ENCODE assay signal across 8 cellular contexts in genomic region chr2:189661148-189661956, GRCh38. TPM values are rescaled to one million over a fixed set of nuclear protein-coding genes. Genes with fewer than 3 reads are reported as not detected.
DNase-seq lines count a peak whose midpoint lies in the region; ATAC-seq and TF ChIP-seq lines count a peak whose summit lies in the region.

TSS of gene ASNSD1 (plus strand) at chr2:189661459. CDS start at chr2:189666133, 4,674 bp downstream.

- H3K9me3 Mint-ChIP-seq in activated CD4-positive, alpha-beta T cell treated with anti-CD3 and anti-CD28 coated beads, Interleukin-2, amount 10 ng/mL, durations not matched to agents 24 days and 14 days = no peaks in the 10 kb centered on the region

- no peak within 1 kb of the TSS for H3K4me3 Mint-ChIP-seq in activated CD4-positive, alpha-beta T cell treated with anti-CD3 and anti-CD28 coated beads, Interleukin-2, amount 10 ng/mL, durations not matched to agents 24 days and 14 days

- peak; percentile 99 for DNase-seq in NCI-H526 (lab: John Stamatoyannopoulos, UW)
- peak; percentile 100 for DNase-seq in activated CD4-positive, alpha-beta T cell treated with anti-CD3 and anti-CD28 coated beads, Interleukin-2, amount 10 ng/mL, durations not matched to agents 24 days and 14 days
- DNase-seq in cortex of kidney (lab: John Stamatoyannopoulos, UW) = peak; percentile 54
- peak; percentile 100 for DNase-seq in left kidney (ENCODE audit: low read depth, low spot score)
- DNase-seq in stimulated activated CD4-positive, alpha-beta T cell treated with anti-CD3 and anti-CD28 coated beads, Interleukin-2, amount 100 ng/mL, for 24 hours = peak; percentile 98

- H3K36me3 Mint-ChIP-seq in activated CD4-positive, alpha-beta T cell treated with anti-CD3 and anti-CD28 coated beads, Interleukin-2, amount 10 ng/mL, durations not matched to agents 24 days and 14 days (ENCODE audit: low read depth) = peaks cover 21% of the 10 kb centered on the region

- no peaks in the 10 kb centered on the region for H3K27me3 Mint-ChIP-seq in activated CD4-positive, alpha-beta T cell treated with anti-CD3 and anti-CD28 coated beads, Interleukin-2, amount 10 ng/mL, durations not matched to agents 24 days and 14 days

- TF ChIP-seq CTCF in C4-2B (conservative IDR thresholded peaks at IDR 0.05) = peak; percentile 97

- intact Hi-C loops in activated CD4-positive, alpha-beta T cell treated with anti-CD3 and anti-CD28 coated beads, Interleukin-2, amount 10 ng/mL, durations not matched to agents 24 days and 14 days (cut with micrococcal nuclease) = loop anchor here (1.0 to 5.0 kb wide), 9 partner anchors 13 to 1361 kb away; partner anchors contain the start of genes ANKAR, HIBCH, ORMDL1 and OSGEPL1

- no peak within 1 kb of the TSS for H3K27ac Mint-ChIP-seq in activated CD4-positive, alpha-beta T cell treated with anti-CD3 and anti-CD28 coated beads, Interleukin-2, amount 10 ng/mL, durations not matched to agents 24 days and 14 days

- peak within 1 kb of the TSS; percentile 84 for H3K27ac ChIP-seq in C4-2B

- peaks cover 42% of the 10 kb centered on the region for H3K4me1 Mint-ChIP-seq in activated CD4-positive, alpha-beta T cell treated with anti-CD3 and anti-CD28 coated beads, Interleukin-2, amount 10 ng/mL, durations not matched to agents 24 days and 14 days

- ATAC-seq in GM19324 (IDR thresholded peaks at IDR 0.05; ENCODE audit: low FRiP score, unreplicated experiment) = peak; percentile 97
- ATAC-seq in HG03469 (IDR thresholded peaks at IDR 0.05; ENCODE audit: unreplicated experiment) = peak; percentile 89

RNA-seq across cellular contexts. Expression of gene ASNSD1, which starts in this region (rescaled TPM):
- total RNA-seq in activated CD4-positive, alpha-beta T cell treated with anti-CD3 and anti-CD28 coated beads, Interleukin-2, amount 10 ng/mL, durations not matched to agents 24 days and 14 days = 59.7 and 63.7 TPM in 2 replicates

Comparison
In these comparisons a context has a peak if more than half of its experiments do, and no peak if none do; other contexts are left out.
1. Peak in every context shown above with its lines: DNase-seq, ATAC-seq and H3K27ac ChIP-seq.